Comparison of ENCODE assay signal across 33 cellular contexts in genomic region chr7:99730262-99730810, GRCh38. TPM values are rescaled to one million over a fixed set of nuclear protein-coding genes. Genes with fewer than 3 reads are reported as not detected.
"Had no signal": no experiment of that assay in that cellular context is flagged by ENCODE, and none has a peak within 500 bp of the region (broad histone marks: within the 10 kb centered on the region; RNA-seq: fewer than 3 reads in every experiment).

No MANE protein-coding gene starts in this region.

- H3K36me3 Mint-ChIP-seq: natural killer cell treated with Interleukin-12 subunit alpha and Interleukin-12 subunit beta and Interleukin-15 and Interleukin-18, amount 100 ng/mL, for 72 hours had no signal

- H3K4me3 ChIP-seq: adrenal gland, coronary artery, dorsolateral prefrontal cortex, gastrocnemius medialis, right atrium auricular region, spleen, suprapubic skin, tibial artery had no signal

- DNase-seq: activated CD4-positive, alpha-beta T cell treated with anti-CD3 and anti-CD28 coated beads for 48 hours; activated CD4-positive, alpha-beta T cell treated with anti-CD3 and anti-CD28 coated beads, Interleukin-2, amount 50 U/mL, for 48 hours; activated CD8-positive, alpha-beta memory T cell treated with anti-CD3 and anti-CD28 coated beads, Interleukin-2, amount 50 U/mL, for 4 hours; activated effector memory CD4-positive, alpha-beta T cell treated with anti-CD3 and anti-CD28 coated beads, Interleukin-2, amount 50 U/mL, for 16 hours; activated naive CD4-positive, alpha-beta T cell treated with anti-CD3 and anti-CD28 coated beads for 36 hours; activated naive CD8-positive, alpha-beta T cell treated with anti-CD3 and anti-CD28 coated beads for 36 hours; activated T-cell treated with anti-CD3 and anti-CD28 coated beads, Interleukin-2, amount 50 U/mL, for 1 hour; adrenal gland; aorta; brain microvascular endothelial cell; dorsolateral prefrontal cortex; effector memory CD4-positive, alpha-beta T cell; erythroblast; gastrocnemius medialis; glutamatergic neuron; hippocampal formation; left cardiac atrium; mesenchymal stem cell; spleen; stimulated activated naive CD4-positive, alpha-beta T cell; T-helper 9 cell; tibial artery had no signal

- H3K27ac ChIP-seq: adrenal gland, brain microvascular endothelial cell, coronary artery, dorsolateral prefrontal cortex, gastrocnemius medialis, right atrium auricular region, spleen, tibial artery, VCaP had no signal

- ATAC-seq: gastrocnemius medialis; left cardiac atrium; natural killer cell treated with Interleukin-12 subunit alpha and Interleukin-12 subunit beta and Interleukin-15 and Interleukin-18, amount 100 ng/mL, for 72 hours had no signal

- H3K9me3 ChIP-seq: adrenal gland, gastrocnemius medialis, right atrium auricular region, spleen, suprapubic skin, tibial artery had no signal

- H3K36me3 ChIP-seq: adrenal gland, brain microvascular endothelial cell, gastrocnemius medialis, right atrium auricular region, spleen, suprapubic skin, tibial artery had no signal

- H3K4me3 Mint-ChIP-seq: activated naive CD4-positive, alpha-beta T cell treated with anti-CD3 and anti-CD28 coated beads for 36 hours; activated naive CD8-positive, alpha-beta T cell treated with anti-CD3 and anti-CD28 coated beads for 36 hours; activated T-helper 1 cell treated with anti-CD3 and anti-CD28 coated beads, Interleukin-12 subunit alpha, Interleukin-12 subunit beta, Interleukin-2, Interleukin-4 antibody, amounts not matched to agents 30 ng/mL and 10 ng/mL and 1 ng/mL, durations not matched to agents 14 hours and 24 hours and 36 hours; natural killer cell treated with Interleukin-12 subunit alpha and Interleukin-12 subunit beta and Interleukin-15 and Interleukin-18, amount 100 ng/mL, for 72 hours had no signal

- H3K27me3 Mint-ChIP-seq: activated naive CD8-positive, alpha-beta T cell treated with anti-CD3 and anti-CD28 coated beads for 36 hours; natural killer cell treated with Interleukin-12 subunit alpha and Interleukin-12 subunit beta and Interleukin-15 and Interleukin-18, amount 100 ng/mL, for 72 hours had no signal

- H3K27me3 ChIP-seq: adrenal gland, brain microvascular endothelial cell, dorsolateral prefrontal cortex, gastrocnemius medialis, right atrium auricular region, spleen, suprapubic skin, tibial artery had no signal

- H3K27ac Mint-ChIP-seq: activated naive CD4-positive, alpha-beta T cell treated with anti-CD3 and anti-CD28 coated beads for 36 hours; activated naive CD8-positive, alpha-beta T cell treated with anti-CD3 and anti-CD28 coated beads for 36 hours; activated T-helper 1 cell treated with anti-CD3 and anti-CD28 coated beads, Interleukin-12 subunit alpha, Interleukin-12 subunit beta, Interleukin-2, Interleukin-4 antibody, amounts not matched to agents 30 ng/mL and 10 ng/mL and 1 ng/mL, durations not matched to agents 14 hours and 24 hours and 36 hours; natural killer cell treated with Interleukin-12 subunit alpha and Interleukin-12 subunit beta and Interleukin-15 and Interleukin-18, amount 100 ng/mL, for 72 hours had no signal

- H3K4me1 ChIP-seq: adrenal gland, gastrocnemius medialis, right atrium auricular region, spleen, tibial artery had no signal

- H3K9me3 Mint-ChIP-seq: activated naive CD4-positive, alpha-beta T cell treated with anti-CD3 and anti-CD28 coated beads for 36 hours; activated naive CD8-positive, alpha-beta T cell treated with anti-CD3 and anti-CD28 coated beads for 36 hours; activated T-helper 1 cell treated with anti-CD3 and anti-CD28 coated beads, Interleukin-12 subunit alpha, Interleukin-12 subunit beta, Interleukin-2, Interleukin-4 antibody, amounts not matched to agents 30 ng/mL and 10 ng/mL and 1 ng/mL, durations not matched to agents 14 hours and 24 hours and 36 hours; natural killer cell treated with Interleukin-12 subunit alpha and Interleukin-12 subunit beta and Interleukin-15 and Interleukin-18, amount 100 ng/mL, for 72 hours had no signal

RNA-seq across cellular contexts. Expression of gene CYP3A7, which starts 4.7 kb away (rescaled TPM):
- total RNA-seq: activated CD8-positive, alpha-beta memory T cell treated with anti-CD3 and anti-CD28 coated beads for 36 hours; activated naive CD4-positive, alpha-beta T cell treated with anti-CD3 and anti-CD28 coated beads for 36 hours; activated naive CD8-positive, alpha-beta T cell treated with anti-CD3 and anti-CD28 coated beads for 36 hours; activated T-helper 1 cell treated with anti-CD3 and anti-CD28 coated beads, Interleukin-12 subunit alpha, Interleukin-12 subunit beta, Interleukin-2, Interleukin-4 antibody, amounts not matched to agents 30 ng/mL and 10 ng/mL and 1 ng/mL, durations not matched to agents 14 hours and 24 hours and 36 hours; aorta; cardiac septum; left cardiac atrium; natural killer cell treated with Interleukin-12 subunit alpha and Interleukin-12 subunit beta and Interleukin-15 and Interleukin-18, amount 100 ng/mL, for 72 hours; pulmonary artery endothelial cell; spleen had no signal
- polyA plus RNA-seq: keratinocyte, spleen had no signal

RNA-seq across cellular contexts. Expression of gene CYP3A5, which starts 50.5 kb away (rescaled TPM):
- total RNA-seq: activated naive CD8-positive, alpha-beta T cell treated with anti-CD3 and anti-CD28 coated beads for 36 hours; activated T-helper 1 cell treated with anti-CD3 and anti-CD28 coated beads, Interleukin-12 subunit alpha, Interleukin-12 subunit beta, Interleukin-2, Interleukin-4 antibody, amounts not matched to agents 30 ng/mL and 10 ng/mL and 1 ng/mL, durations not matched to agents 14 hours and 24 hours and 36 hours; natural killer cell treated with Interleukin-12 subunit alpha and Interleukin-12 subunit beta and Interleukin-15 and Interleukin-18, amount 100 ng/mL, for 72 hours; pulmonary artery endothelial cell; spleen had no signal

RNA-seq across cellular contexts. Expression of gene CYP3A4, which starts 53.6 kb away (rescaled TPM):
- total RNA-seq: activated CD8-positive, alpha-beta memory T cell treated with anti-CD3 and anti-CD28 coated beads for 36 hours; activated naive CD4-positive, alpha-beta T cell treated with anti-CD3 and anti-CD28 coated beads for 36 hours; activated naive CD8-positive, alpha-beta T cell treated with anti-CD3 and anti-CD28 coated beads for 36 hours; activated T-helper 1 cell treated with anti-CD3 and anti-CD28 coated beads, Interleukin-12 subunit alpha, Interleukin-12 subunit beta, Interleukin-2, Interleukin-4 antibody, amounts not matched to agents 30 ng/mL and 10 ng/mL and 1 ng/mL, durations not matched to agents 14 hours and 24 hours and 36 hours; aorta; cardiac septum; cerebellum; natural killer cell treated with Interleukin-12 subunit alpha and Interleukin-12 subunit beta and Interleukin-15 and Interleukin-18, amount 100 ng/mL, for 72 hours; pulmonary artery endothelial cell; spleen had no signal
- polyA plus RNA-seq: keratinocyte, spleen had no signal
